Comparison of ENCODE assay signal across 13 cellular contexts in genomic region chr7:157903715-157904114, GRCh38.
DNase-seq lines count a peak whose midpoint lies in the region; ATAC-seq and TF ChIP-seq lines count a peak whose summit lies in the region.
"Had no signal": no experiment of that assay in that cellular context is flagged by ENCODE, and none has a peak within 500 bp of the region (broad histone marks: within the 10 kb centered on the region; RNA-seq: fewer than 3 reads in every experiment).

No MANE protein-coding gene starts in this region.

- intact Hi-C loops in mammary epithelial cell (cut with micrococcal nuclease): no loop called here

- H3K4me1 Mint-ChIP-seq in endodermal cell: peaks cover 15% of the 10 kb centered on the region
- no peaks in the 10 kb centered on the region for H3K4me1 Mint-ChIP-seq in activated CD8-positive, alpha-beta T cell treated with anti-CD3 and anti-CD28 coated beads, Interleukin-2, amount 10 ng/mL, durations not matched to agents 7 days and 5 days (ENCODE audit: low read depth)

- H3K4me1 ChIP-seq in mammary epithelial cell (ENCODE audit: insufficient read depth, low read length) (no peaks in the 10 kb centered on the region), endodermal cell (ENCODE audit: control insufficient read depth, insufficient read depth, low read length) (no peaks in the 10 kb centered on the region)

- no peak overlapping the region for H3K4me3 Mint-ChIP-seq in endodermal cell
- no peak overlapping the region for H3K4me3 Mint-ChIP-seq in activated CD8-positive, alpha-beta T cell treated with anti-CD3 and anti-CD28 coated beads, Interleukin-2, amount 10 ng/mL, durations not matched to agents 7 days and 5 days

- H3K27me3 ChIP-seq in mammary epithelial cell (ENCODE audit: insufficient read depth, low read length): no peaks in the 10 kb centered on the region
- no peaks in the 10 kb centered on the region for H3K27me3 ChIP-seq in endodermal cell (ENCODE audit: control insufficient read depth, insufficient read depth, low read length, poor library complexity, severe bottlenecking)
- H3K27me3 ChIP-seq in neural cell (ENCODE audit: insufficient read depth, low read depth, low read length): no peaks in the 10 kb centered on the region

- H2AFZ ChIP-seq in mammary epithelial cell (ENCODE audit: low read depth, low read length) (no peak overlapping the region), neural cell (ENCODE audit: low read depth, low read length) (no peak overlapping the region)
- H2AFZ ChIP-seq: PC-9 had no signal

- POLR2A ChIA-PET in activated CD8-positive, alpha-beta T cell treated with anti-CD3 and anti-CD28 coated beads, Interleukin-2, amount 10 ng/mL, durations not matched to agents 7 days and 5 days (lab: Charles Lee): no interaction called here

- TF ChIP-seq RAD21 in neural cell (conservative IDR thresholded peaks at IDR 0.05): no peak

- H3K79me2 ChIP-seq in mammary epithelial cell (ENCODE audit: insufficient read depth, low read length) (no peaks in the 10 kb centered on the region), neural cell (replicated peaks; ENCODE audit: insufficient read depth, low read length) (no peaks in the 10 kb centered on the region)

- H3K27me3 Mint-ChIP-seq in endodermal cell (ENCODE audit: insufficient read depth): peaks cover 3% of the 10 kb centered on the region
- H3K27me3 Mint-ChIP-seq in activated CD8-positive, alpha-beta T cell treated with anti-CD3 and anti-CD28 coated beads, Interleukin-2, amount 10 ng/mL, durations not matched to agents 7 days and 5 days (ENCODE audit: low read depth): no peaks in the 10 kb centered on the region

- H3K9me3 ChIP-seq in mammary epithelial cell (replicated peaks; ENCODE audit: insufficient read depth, low read length) (peaks cover 56% of the 10 kb centered on the region), endodermal cell (ENCODE audit: control insufficient read depth, low read length) (peaks cover 84% of the 10 kb centered on the region), neural cell (ENCODE audit: low read length) (no peaks in the 10 kb centered on the region)

- no peak for TF ChIP-seq EP300 in neural cell (conservative IDR thresholded peaks at IDR 0.05; ENCODE audit: poor library complexity, severe bottlenecking)

- WGBS in mammary epithelial cell (ENCODE audit: low coverage, missing lambda C conversion rate): 66% methylated on average over 14 of the region's 14 CpGs
- WGBS in endodermal cell (ENCODE audit: insufficient coverage in 1 of 2, insufficient read length in 1 of 2), 2 experiments: 76 to 82% methylated on average over 13 to 14 of the region's 14 CpGs

- DNase-seq in T47D (ENCODE audit: low read depth in 1 of 2, low spot score in 1 of 2) (peak; percentile 18 to 48), mammary epithelial cell (no peak), endodermal cell (peak; percentile 48), superior temporal gyrus (ENCODE audit: extremely low spot score) (peak; percentile 69), NCI-H446 (lab: John Stamatoyannopoulos, UW) (no peak)
- DNase-seq in activated CD8-positive, alpha-beta T cell treated with anti-CD3 and anti-CD28 coated beads, Interleukin-2, amount 10 ng/mL, durations not matched to agents 7 days and 5 days: no peak
- DNase-seq: DMS153, HCEC 1CT, NCI-H1436 treated with DMSO at 0.1 percent for 48 hours, PC-9 had no signal

- H3K27ac Mint-ChIP-seq in endodermal cell: no peak overlapping the region
- no peak overlapping the region for H3K27ac Mint-ChIP-seq in activated CD8-positive, alpha-beta T cell treated with anti-CD3 and anti-CD28 coated beads, Interleukin-2, amount 10 ng/mL, durations not matched to agents 7 days and 5 days

- H3F3A ChIP-seq in neural cell (ENCODE audit: insufficient read depth, low read length, poor library complexity, severe bottlenecking): peaks cover under 1% of the 10 kb centered on the region

- H3K4me3 ChIP-seq in mammary epithelial cell (replicated peaks in 1 of 3; ENCODE audit: insufficient read depth in 1 of 3, low read depth in 2 of 3, low read length in 3 of 3): no peak overlapping the region
- no peak overlapping the region for H3K4me3 ChIP-seq in endodermal cell (ENCODE audit: low read length)
- H3K4me3 ChIP-seq in neural cell (ENCODE audit: low read length): no peak overlapping the region
- H3K4me3 ChIP-seq: PC-9 had no signal

- no peaks in the 10 kb centered on the region for H3K9me2 ChIP-seq in neural cell (ENCODE audit: insufficient read depth, low read length)

- no peak for ATAC-seq in GM21515 (IDR thresholded peaks at IDR 0.05; ENCODE audit: unreplicated experiment)
- no peak for ATAC-seq in activated CD8-positive, alpha-beta T cell treated with anti-CD3 and anti-CD28 coated beads, Interleukin-2, amount 10 ng/mL, durations not matched to agents 7 days and 5 days

- no peaks in the 10 kb centered on the region for H3K36me3 Mint-ChIP-seq in endodermal cell (ENCODE audit: low read depth)
- H3K36me3 Mint-ChIP-seq in activated CD8-positive, alpha-beta T cell treated with anti-CD3 and anti-CD28 coated beads, Interleukin-2, amount 10 ng/mL, durations not matched to agents 7 days and 5 days (ENCODE audit: low read depth): no peaks in the 10 kb centered on the region

- in situ Hi-C loops in T47D (cut with HindIII; ENCODE audit: low pct_unique_long_range_greater_than_20kb, low sequenced_read_pairs) (no loop called here), mammary epithelial cell (cut with MboI; ENCODE audit: low sequenced_read_pairs in 2 of 2) (no loop called here)

- H3K27ac ChIP-seq in mammary epithelial cell (ENCODE audit: insufficient read depth, low read depth, low read length): no peak overlapping the region
- no peak overlapping the region for H3K27ac ChIP-seq in endodermal cell (ENCODE audit: low read depth, low read length)
- no peak overlapping the region for H3K27ac ChIP-seq in neural cell (ENCODE audit: low read length)
- H3K27ac ChIP-seq: C4-2B, PC-9 had no signal

- TF ChIP-seq CTCF in mammary epithelial cell (conservative IDR thresholded peaks at IDR 0.05 in 1 of 2, IDR thresholded peaks at IDR 0.05 in 1 of 2; ENCODE audit: extremely low read depth in 1 of 2, insufficient read depth in 1 of 2, low read depth in 1 of 2, low read length in 2 of 2): no peak
- TF ChIP-seq CTCF in endodermal cell (conservative IDR thresholded peaks at IDR 0.05): no peak
- TF ChIP-seq CTCF in neural cell (IDR thresholded peaks at IDR 0.05; ENCODE audit: poor library complexity, severe bottlenecking): no peak

- CTCF ChIA-PET in mammary epithelial cell (lab: Charles Lee; ENCODE audit: low non-redundant PET): no interaction called here
- CTCF ChIA-PET in activated CD8-positive, alpha-beta T cell treated with anti-CD3 and anti-CD28 coated beads, Interleukin-2, amount 10 ng/mL, durations not matched to agents 7 days and 5 days (lab: Charles Lee): no interaction called here

- H3K36me3 ChIP-seq in mammary epithelial cell (ENCODE audit: insufficient read depth, low read length) (no peaks in the 10 kb centered on the region), endodermal cell (ENCODE audit: control insufficient read depth, insufficient read depth, low read length) (no peaks in the 10 kb centered on the region), neural cell (ENCODE audit: insufficient read depth, low read length) (no peaks in the 10 kb centered on the region)

- H3K4me2 ChIP-seq in mammary epithelial cell (ENCODE audit: insufficient read depth, low read depth, low read length): no peak overlapping the region
- no peak overlapping the region for H3K4me2 ChIP-seq in neural cell (ENCODE audit: low read length)
- H3K4me2 ChIP-seq: PC-9 had no signal

- no peaks in the 10 kb centered on the region for H3K9me3 Mint-ChIP-seq in endodermal cell
- H3K9me3 Mint-ChIP-seq in activated CD8-positive, alpha-beta T cell treated with anti-CD3 and anti-CD28 coated beads, Interleukin-2, amount 10 ng/mL, durations not matched to agents 7 days and 5 days (ENCODE audit: insufficient read depth): no peaks in the 10 kb centered on the region

- dilution Hi-C loops in mammary epithelial cell (cut with HindIII; ENCODE audit: low sequenced_read_pairs): no loop called here

- no peak overlapping the region for H3K9ac ChIP-seq in mammary epithelial cell (ENCODE audit: insufficient read depth, low read length)
- no peak overlapping the region for H3K9ac ChIP-seq in endodermal cell (ENCODE audit: extremely low read depth, low read length, poor library complexity, severe bottlenecking)
- H3K9ac ChIP-seq in neural cell (ENCODE audit: low read length): no peak overlapping the region

- H4K20me1 ChIP-seq in mammary epithelial cell (ENCODE audit: insufficient read depth, low read length): no peaks in the 10 kb centered on the region
- H4K20me1 ChIP-seq in neural cell (ENCODE audit: insufficient read depth): no peaks in the 10 kb centered on the region

- no TSS peak for BruUV-seq in mammary epithelial cell (replicated peaks; lab: Mats Ljungman, UMichigan)

TF ChIP-seq in neural cell, 6 proteins besides CTCF, POLR2A, EP300 and RAD21 (continues in another document):
- TF ChIP-seq TAF1 (IDR thresholded peaks at IDR 0.05; ENCODE audit: low read depth) (no peak), MXI1 (conservative IDR thresholded peaks at IDR 0.05; ENCODE audit: poor library complexity, severe bottlenecking) (peak; percentile 53), EZH2 (IDR thresholded peaks at IDR 0.05; ENCODE audit: borderline replicate concordance, insufficient read depth, low read length, poor library complexity, severe bottlenecking) (no peak), REST (IDR thresholded peaks at IDR 0.05; ENCODE audit: borderline replicate concordance) (no peak)

Comparison
In these comparisons a context has a peak if more than half of its experiments do, and no peak if none do; other contexts are left out.
1. DNase-seq: peak in T47D (2 of 2), endodermal cell (single experiment) and superior temporal gyrus (single experiment); none in mammary epithelial cell (single experiment), NCI-H446 (0 of 2) and activated CD8-positive, alpha-beta T cell treated with anti-CD3 and anti-CD28 coated beads, Interleukin-2, amount 10 ng/mL, durations not matched to agents 7 days and 5 days (single experiment).